ENCODE assay signal across 18 cellular contexts in genomic region chr12:11829764-11830194, GRCh38.
DNase-seq lines count a peak whose midpoint lies in the region; ATAC-seq and TF ChIP-seq lines count a peak whose summit lies in the region.
"Had no signal": no experiment of that assay in that cellular context is flagged by ENCODE, and none has a peak within 500 bp of the region (broad histone marks: within the 10 kb centered on the region; RNA-seq: fewer than 3 reads in every experiment).

No MANE protein-coding gene starts in this region.

- peaks cover 0 to 9% (median 0%) of the 10 kb centered on the region in 3 donors for H3K36me3 ChIP-seq in Peyer's patch
- no peaks in the 10 kb centered on the region for H3K36me3 ChIP-seq in left ventricle myocardium inferior
- no peaks in the 10 kb centered on the region for H3K36me3 ChIP-seq in sigmoid colon
- no peaks in the 10 kb centered on the region for H3K36me3 ChIP-seq in effector memory CD4-positive, alpha-beta T cell (ENCODE audit: control insufficient read depth, insufficient read depth, low read length)
- H3K36me3 ChIP-seq in body of pancreas (replicated peaks in 1 of 2; ENCODE audit: insufficient read depth in 1 of 2, low read depth in 2 of 2): no peaks in the 10 kb centered on the region
- H3K36me3 ChIP-seq: thyroid gland had no signal

- no peak for TF ChIP-seq EP300 in sigmoid colon (IDR thresholded peaks at IDR 0.05)

- H3K4me1 ChIP-seq in Peyer's patch (peaks cover 0 to 18% (median 4%) of the 10 kb centered on the region in 4 donors), left ventricle myocardium inferior (peaks cover 85% of the 10 kb centered on the region), sigmoid colon (peaks cover 0 to 84% (median 59%) of the 10 kb centered on the region in 4 donors), body of pancreas (peaks cover 55% of the 10 kb centered on the region)
- H3K4me1 ChIP-seq in effector memory CD4-positive, alpha-beta T cell (ENCODE audit: control insufficient read depth, insufficient read depth, low read length, poor library complexity, severe bottlenecking): no peaks in the 10 kb centered on the region

- H3K4me3 ChIP-seq in Peyer's patch (no peak overlapping the region), left ventricle myocardium inferior (peak overlapping the region; percentile 5), sigmoid colon (no peak overlapping the region), body of pancreas (no peak overlapping the region)
- H3K4me3 ChIP-seq in effector memory CD4-positive, alpha-beta T cell (ENCODE audit: insufficient read depth, low read depth, low read length, poor library complexity, severe bottlenecking): no peak overlapping the region
- H3K4me3 ChIP-seq: psoas muscle, thyroid gland had no signal

- intact Hi-C loops in left ventricle myocardium inferior (cut with micrococcal nuclease): no loop called here
- intact Hi-C loops in sigmoid colon (cut with DNase I): no loop called here
- intact Hi-C loops in body of pancreas (cut with DNase I): no loop called here

- ATAC-seq in GM19035 (IDR thresholded peaks at IDR 0.05; ENCODE audit: unreplicated experiment) (no peak), body of pancreas (no peak)
- ATAC-seq: naive thymus-derived CD8-positive, alpha-beta T cell; psoas muscle had no signal

- peak overlapping the region in 3 of 4 donors; percentile 6 to 55 (median 31) for H3K27ac ChIP-seq in Peyer's patch
- peak overlapping the region; percentile 80 for H3K27ac ChIP-seq in left ventricle myocardium inferior (replicated peaks)
- peak overlapping the region; percentile 1 to 66 (median 42) for H3K27ac ChIP-seq in sigmoid colon
- no peak overlapping the region for H3K27ac ChIP-seq in effector memory CD4-positive, alpha-beta T cell (ENCODE audit: insufficient read depth, low read length, poor library complexity, severe bottlenecking)
- H3K27ac ChIP-seq in body of pancreas: peak overlapping the region in 2 of 4 donors; percentile 15 to 16
- H3K27ac ChIP-seq: psoas muscle had no signal

- H3K9me3 ChIP-seq in Peyer's patch (no peaks in the 10 kb centered on the region), left ventricle myocardium inferior (replicated peaks) (no peaks in the 10 kb centered on the region), sigmoid colon (no peaks in the 10 kb centered on the region), body of pancreas (no peaks in the 10 kb centered on the region)
- H3K9me3 ChIP-seq in effector memory CD4-positive, alpha-beta T cell (ENCODE audit: control insufficient read depth, low read length): no peaks in the 10 kb centered on the region
- H3K9me3 ChIP-seq: psoas muscle, thyroid gland had no signal

- no peak for TF ChIP-seq CTCF in Peyer's patch (IDR thresholded peaks at IDR 0.05)
- TF ChIP-seq CTCF in left ventricle myocardium inferior (IDR thresholded peaks at IDR 0.05; ENCODE audit: borderline replicate concordance): no peak
- TF ChIP-seq CTCF in sigmoid colon (IDR thresholded peaks at IDR 0.05): no peak
- no peak for TF ChIP-seq CTCF in body of pancreas (IDR thresholded peaks at IDR 0.05)

- H3K27me3 ChIP-seq in Peyer's patch (no peaks in the 10 kb centered on the region), left ventricle myocardium inferior (ENCODE audit: low read depth) (no peaks in the 10 kb centered on the region), sigmoid colon (no peaks in the 10 kb centered on the region), body of pancreas (no peaks in the 10 kb centered on the region)
- H3K27me3 ChIP-seq in effector memory CD4-positive, alpha-beta T cell (replicated peaks; ENCODE audit: control insufficient read depth, insufficient read depth, low read length, poor library complexity, severe bottlenecking): no peaks in the 10 kb centered on the region
- H3K27me3 ChIP-seq: thyroid gland had no signal

- peak; percentile 50 for DNase-seq in ELF-1 (ENCODE audit: low read depth, low spot score)
- no peak for DNase-seq in Peyer's patch
- DNase-seq in left ventricle myocardium inferior: no peak
- DNase-seq in sigmoid colon: no peak
- DNase-seq in NCI-H748 (lab: John Stamatoyannopoulos, UW; ENCODE audit: unreplicated experiment): no peak
- no peak for DNase-seq in effector memory CD4-positive, alpha-beta T cell
- no peak for DNase-seq in body of pancreas
- DNase-seq: activated gamma-delta T cell; aorta; CD4-positive, alpha-beta T cell; DND-41; hippocampal formation; naive thymus-derived CD8-positive, alpha-beta T cell; NCI-H1092 treated with DMSO at 0.1 percent for 48 hours; psoas muscle; SIG-M5; thyroid gland had no signal

- TF ChIP-seq POLR2A in Peyer's patch (IDR thresholded peaks at IDR 0.05) (no peak), sigmoid colon (IDR thresholded peaks at IDR 0.05) (no peak), body of pancreas (IDR thresholded peaks at IDR 0.05) (no peak)

- 45 to 71% methylated on average over 4 of the region's 4 CpGs for whole genome bisulfite sequencing in sigmoid colon, 2 donors
- WGBS in body of pancreas, 2 donors: 35 to 36% methylated on average over 4 of the region's 4 CpGs
